ENCODE assay signal across 1 cellular context in the genomic region with DNA sequence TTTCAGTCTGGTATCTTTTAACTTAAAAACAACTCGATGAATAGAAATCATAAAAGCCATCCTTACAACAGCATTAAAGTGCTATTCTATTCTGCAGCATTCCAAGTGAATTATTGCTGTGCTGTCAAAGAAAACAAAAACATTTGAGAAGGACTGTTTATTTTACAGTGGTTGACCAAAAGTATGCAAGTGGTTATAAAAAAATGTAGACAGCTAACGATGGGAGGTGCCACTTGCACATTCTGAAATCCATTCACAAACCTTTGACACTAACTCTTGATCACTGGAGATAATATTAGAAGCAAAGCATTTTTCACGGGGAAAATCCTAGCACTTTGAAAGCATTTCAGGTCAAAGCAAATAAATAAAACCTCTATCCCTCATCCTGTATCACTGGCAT.
TF ChIP-seq lines count a peak whose summit lies in the region.

No MANE protein-coding gene starts in this region.

TF ChIP-seq in GM12878, 131 proteins besides CTCF, POLR2A, EP300 and RAD21:
- TF ChIP-seq, protein P1, sequence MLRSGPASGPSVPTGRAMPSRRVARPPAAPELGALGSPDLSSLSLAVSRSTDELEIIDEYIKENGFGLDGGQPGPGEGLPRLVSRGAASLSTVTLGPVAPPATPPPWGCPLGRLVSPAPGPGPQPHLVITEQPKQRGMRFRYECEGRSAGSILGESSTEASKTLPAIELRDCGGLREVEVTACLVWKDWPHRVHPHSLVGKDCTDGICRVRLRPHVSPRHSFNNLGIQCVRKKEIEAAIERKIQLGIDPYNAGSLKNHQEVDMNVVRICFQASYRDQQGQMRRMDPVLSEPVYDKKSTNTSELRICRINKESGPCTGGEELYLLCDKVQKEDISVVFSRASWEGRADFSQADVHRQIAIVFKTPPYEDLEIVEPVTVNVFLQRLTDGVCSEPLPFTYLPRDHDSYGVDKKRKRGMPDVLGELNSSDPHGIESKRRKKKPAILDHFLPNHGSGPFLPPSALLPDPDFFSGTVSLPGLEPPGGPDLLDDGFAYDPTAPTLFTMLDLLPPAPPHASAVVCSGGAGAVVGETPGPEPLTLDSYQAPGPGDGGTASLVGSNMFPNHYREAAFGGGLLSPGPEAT (IDR thresholded peaks at IDR 0.05; ENCODE audit: low read depth): no peak
- no peak for TF ChIP-seq SP1 (IDR thresholded peaks at IDR 0.05; ENCODE audit: low read depth, low read length)
- TF ChIP-seq STAT3 (IDR thresholded peaks at IDR 0.05; ENCODE audit: low read depth, low read length): no peak
- no peak for TF ChIP-seq RBBP5 (conservative IDR thresholded peaks at IDR 0.05)
- TF ChIP-seq, protein P2, sequence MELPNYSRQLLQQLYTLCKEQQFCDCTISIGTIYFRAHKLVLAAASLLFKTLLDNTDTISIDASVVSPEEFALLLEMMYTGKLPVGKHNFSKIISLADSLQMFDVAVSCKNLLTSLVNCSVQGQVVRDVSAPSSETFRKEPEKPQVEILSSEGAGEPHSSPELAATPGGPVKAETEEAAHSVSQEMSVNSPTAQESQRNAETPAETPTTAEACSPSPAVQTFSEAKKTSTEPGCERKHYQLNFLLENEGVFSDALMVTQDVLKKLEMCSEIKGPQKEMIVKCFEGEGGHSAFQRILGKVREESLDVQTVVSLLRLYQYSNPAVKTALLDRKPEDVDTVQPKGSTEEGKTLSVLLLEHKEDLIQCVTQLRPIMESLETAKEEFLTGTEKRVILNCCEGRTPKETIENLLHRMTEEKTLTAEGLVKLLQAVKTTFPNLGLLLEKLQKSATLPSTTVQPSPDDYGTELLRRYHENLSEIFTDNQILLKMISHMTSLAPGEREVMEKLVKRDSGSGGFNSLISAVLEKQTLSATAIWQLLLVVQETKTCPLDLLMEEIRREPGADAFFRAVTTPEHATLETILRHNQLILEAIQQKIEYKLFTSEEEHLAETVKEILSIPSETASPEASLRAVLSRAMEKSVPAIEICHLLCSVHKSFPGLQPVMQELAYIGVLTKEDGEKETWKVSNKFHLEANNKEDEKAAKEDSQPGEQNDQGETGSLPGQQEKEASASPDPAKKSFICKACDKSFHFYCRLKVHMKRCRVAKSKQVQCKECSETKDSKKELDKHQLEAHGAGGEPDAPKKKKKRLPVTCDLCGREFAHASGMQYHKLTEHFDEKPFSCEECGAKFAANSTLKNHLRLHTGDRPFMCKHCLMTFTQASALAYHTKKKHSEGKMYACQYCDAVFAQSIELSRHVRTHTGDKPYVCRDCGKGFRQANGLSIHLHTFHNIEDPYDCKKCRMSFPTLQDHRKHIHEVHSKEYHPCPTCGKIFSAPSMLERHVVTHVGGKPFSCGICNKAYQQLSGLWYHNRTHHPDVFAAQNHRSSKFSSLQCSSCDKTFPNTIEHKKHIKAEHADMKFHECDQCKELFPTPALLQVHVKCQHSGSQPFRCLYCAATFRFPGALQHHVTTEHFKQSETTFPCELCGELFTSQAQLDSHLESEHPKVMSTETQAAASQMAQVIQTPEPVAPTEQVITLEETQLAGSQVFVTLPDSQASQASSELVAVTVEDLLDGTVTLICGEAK (IDR thresholded peaks at IDR 0.05; ENCODE audit: borderline replicate concordance): no peak
- TF ChIP-seq, protein P3, sequence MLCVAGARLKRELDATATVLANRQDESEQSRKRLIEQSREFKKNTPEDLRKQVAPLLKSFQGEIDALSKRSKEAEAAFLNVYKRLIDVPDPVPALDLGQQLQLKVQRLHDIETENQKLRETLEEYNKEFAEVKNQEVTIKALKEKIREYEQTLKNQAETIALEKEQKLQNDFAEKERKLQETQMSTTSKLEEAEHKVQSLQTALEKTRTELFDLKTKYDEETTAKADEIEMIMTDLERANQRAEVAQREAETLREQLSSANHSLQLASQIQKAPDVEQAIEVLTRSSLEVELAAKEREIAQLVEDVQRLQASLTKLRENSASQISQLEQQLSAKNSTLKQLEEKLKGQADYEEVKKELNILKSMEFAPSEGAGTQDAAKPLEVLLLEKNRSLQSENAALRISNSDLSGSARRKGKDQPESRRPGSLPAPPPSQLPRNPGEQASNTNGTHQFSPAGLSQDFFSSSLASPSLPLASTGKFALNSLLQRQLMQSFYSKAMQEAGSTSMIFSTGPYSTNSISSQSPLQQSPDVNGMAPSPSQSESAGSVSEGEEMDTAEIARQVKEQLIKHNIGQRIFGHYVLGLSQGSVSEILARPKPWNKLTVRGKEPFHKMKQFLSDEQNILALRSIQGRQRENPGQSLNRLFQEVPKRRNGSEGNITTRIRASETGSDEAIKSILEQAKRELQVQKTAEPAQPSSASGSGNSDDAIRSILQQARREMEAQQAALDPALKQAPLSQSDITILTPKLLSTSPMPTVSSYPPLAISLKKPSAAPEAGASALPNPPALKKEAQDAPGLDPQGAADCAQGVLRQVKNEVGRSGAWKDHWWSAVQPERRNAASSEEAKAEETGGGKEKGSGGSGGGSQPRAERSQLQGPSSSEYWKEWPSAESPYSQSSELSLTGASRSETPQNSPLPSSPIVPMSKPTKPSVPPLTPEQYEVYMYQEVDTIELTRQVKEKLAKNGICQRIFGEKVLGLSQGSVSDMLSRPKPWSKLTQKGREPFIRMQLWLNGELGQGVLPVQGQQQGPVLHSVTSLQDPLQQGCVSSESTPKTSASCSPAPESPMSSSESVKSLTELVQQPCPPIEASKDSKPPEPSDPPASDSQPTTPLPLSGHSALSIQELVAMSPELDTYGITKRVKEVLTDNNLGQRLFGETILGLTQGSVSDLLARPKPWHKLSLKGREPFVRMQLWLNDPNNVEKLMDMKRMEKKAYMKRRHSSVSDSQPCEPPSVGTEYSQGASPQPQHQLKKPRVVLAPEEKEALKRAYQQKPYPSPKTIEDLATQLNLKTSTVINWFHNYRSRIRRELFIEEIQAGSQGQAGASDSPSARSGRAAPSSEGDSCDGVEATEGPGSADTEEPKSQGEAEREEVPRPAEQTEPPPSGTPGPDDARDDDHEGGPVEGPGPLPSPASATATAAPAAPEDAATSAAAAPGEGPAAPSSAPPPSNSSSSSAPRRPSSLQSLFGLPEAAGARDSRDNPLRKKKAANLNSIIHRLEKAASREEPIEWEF (IDR thresholded peaks at IDR 0.05; ENCODE audit: insufficient replicate concordance, low read depth, low read length): no peak
- no peak for TF ChIP-seq MXI1 (IDR thresholded peaks at IDR 0.05; ENCODE audit: low read depth, low read length)
- TF ChIP-seq, protein P4, sequence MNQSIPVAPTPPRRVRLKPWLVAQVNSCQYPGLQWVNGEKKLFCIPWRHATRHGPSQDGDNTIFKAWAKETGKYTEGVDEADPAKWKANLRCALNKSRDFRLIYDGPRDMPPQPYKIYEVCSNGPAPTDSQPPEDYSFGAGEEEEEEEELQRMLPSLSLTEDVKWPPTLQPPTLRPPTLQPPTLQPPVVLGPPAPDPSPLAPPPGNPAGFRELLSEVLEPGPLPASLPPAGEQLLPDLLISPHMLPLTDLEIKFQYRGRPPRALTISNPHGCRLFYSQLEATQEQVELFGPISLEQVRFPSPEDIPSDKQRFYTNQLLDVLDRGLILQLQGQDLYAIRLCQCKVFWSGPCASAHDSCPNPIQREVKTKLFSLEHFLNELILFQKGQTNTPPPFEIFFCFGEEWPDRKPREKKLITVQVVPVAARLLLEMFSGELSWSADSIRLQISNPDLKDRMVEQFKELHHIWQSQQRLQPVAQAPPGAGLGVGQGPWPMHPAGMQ (IDR thresholded peaks at IDR 0.05; ENCODE audit: borderline replicate concordance): no peak
- TF ChIP-seq KAT2A (conservative IDR thresholded peaks at IDR 0.05; ENCODE audit: control insufficient read depth, low read depth, low read length): no peak
- TF ChIP-seq YY1 (IDR thresholded peaks at IDR 0.05; ENCODE audit: low read depth, low read length): no peak
- TF ChIP-seq CREB1 (IDR thresholded peaks at IDR 0.05; ENCODE audit: low read depth): no peak
- no peak for TF ChIP-seq FOS (IDR thresholded peaks at IDR 0.05; ENCODE audit: borderline replicate concordance, extremely low read depth, insufficient read length)
- no peak for TF ChIP-seq TAF1 (IDR thresholded peaks at IDR 0.05; ENCODE audit: borderline replicate concordance, low read depth, low read length)
- TF ChIP-seq HDAC2 (IDR thresholded peaks at IDR 0.05): no peak
- TF ChIP-seq KLF5 (IDR thresholded peaks at IDR 0.05; ENCODE audit: partially characterized antibody): no peak
- TF ChIP-seq KDM1A (IDR thresholded peaks at IDR 0.05; ENCODE audit: borderline replicate concordance): no peak
